In genomic region chr3:102129774-102130608, GRCh38 we compare ENCODE assay signal across 1 cellular context.
TF ChIP-seq lines count a peak whose summit lies in the region.

No MANE protein-coding gene starts in this region.

TF ChIP-seq in HepG2, 621 proteins besides CTCF, POLR2A, EP300 and RAD21 (continued from another document):
- TF ChIP-seq REXO4 (CRISPR knock-in tag; IDR thresholded peaks at IDR 0.05; ENCODE audit: borderline replicate concordance) (no peak), FUBP1 (CRISPR knock-in tag; IDR thresholded peaks at IDR 0.05; ENCODE audit: borderline replicate concordance) (no peak), ZNF503 (CRISPR knock-in tag; IDR thresholded peaks at IDR 0.05) (no peak), ZMYM3 (CRISPR knock-in tag; IDR thresholded peaks at IDR 0.05) (no peak), AKAP8 (CRISPR knock-in tag; IDR thresholded peaks at IDR 0.05) (no peak)
TF ChIP-seq in HepG2: peak in this region for 0.
